Comparison of ENCODE assay signal across 9 cellular contexts in the genomic region with DNA sequence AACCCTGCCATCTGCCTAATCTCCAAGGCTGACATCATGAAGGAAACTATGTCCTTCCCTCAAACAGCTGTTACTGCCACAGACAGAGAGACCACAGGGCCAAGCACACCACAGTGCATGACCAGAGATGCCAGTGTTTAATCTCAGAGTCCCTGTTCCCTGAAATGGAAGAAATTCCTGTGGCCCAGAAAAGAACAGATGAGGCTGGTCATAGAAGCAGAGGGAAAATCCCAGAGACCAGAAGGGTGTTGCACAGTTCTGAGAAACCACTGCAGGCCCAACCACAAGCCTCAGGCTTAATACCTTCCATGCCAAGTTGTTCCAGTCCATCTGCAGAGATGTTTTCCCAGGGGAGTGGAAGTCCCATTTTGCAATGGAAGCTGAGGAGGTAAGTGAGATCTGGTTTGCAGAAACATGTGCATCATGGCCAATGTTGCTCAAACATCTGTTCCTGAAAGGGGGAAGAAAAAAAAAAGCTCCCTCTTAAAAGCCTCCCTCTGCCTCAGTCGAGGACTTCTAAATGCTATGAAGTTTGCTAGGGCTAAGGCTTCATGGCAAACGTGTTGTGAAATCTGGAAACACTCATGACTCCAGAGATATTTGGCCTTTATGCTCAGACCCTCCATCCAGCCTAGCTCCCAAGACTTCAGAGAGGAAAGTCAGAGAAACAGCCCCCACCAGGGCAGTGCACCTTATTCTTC.
DNase-seq lines count a peak whose midpoint lies in the region; ATAC-seq and TF ChIP-seq lines count a peak whose summit lies in the region.
"Had no signal": no experiment of that assay in that cellular context is flagged by ENCODE, and none has a peak within 500 bp of the region (broad histone marks: within the 10 kb centered on the region; RNA-seq: fewer than 3 reads in every experiment).

No MANE protein-coding gene starts in this region.

- H3K4me3 ChIP-seq in AG04449 (ENCODE audit: low read depth, low read length) (no peak overlapping the region), esophagus (ENCODE audit: low read depth in 1 of 2, low read length in 2 of 2) (no peak overlapping the region), mucosa of rectum (ENCODE audit: low read length in 2 of 2) (no peak overlapping the region)

- no peaks in the 10 kb centered on the region for H3K27me3 ChIP-seq in esophagus (ENCODE audit: control insufficient read depth in 1 of 2, insufficient read depth in 2 of 2, low read length in 2 of 2)
- no peaks in the 10 kb centered on the region for H3K27me3 ChIP-seq in mucosa of rectum (ENCODE audit: control insufficient read depth in 2 of 2, insufficient read depth in 2 of 2, low read length in 2 of 2)

- CTCF ChIA-PET in AG04449 (lab: Yijun Ruan, JAX), result interaction anchor here (0.6 to 9.0 kb wide), 47 partner anchors 8 to 737 kb away, joined by 3 to 83 read pairs (median 5); a partner anchor contains a TSS

- 53 to 67% methylated on average over 2 of the region's 2 CpGs for WGBS in esophagus, 2 donors

- no peak for TF ChIP-seq CTCF in AG04449 (IDR thresholded peaks at IDR 0.05; ENCODE audit: insufficient read depth, low read length, missing control alignments)

- H3K36me3 ChIP-seq in esophagus (ENCODE audit: control insufficient read depth in 2 of 2, insufficient read depth in 2 of 2, low read length in 1 of 2) (no peaks in the 10 kb centered on the region), mucosa of rectum (ENCODE audit: control insufficient read depth in 2 of 2, insufficient read depth in 2 of 2, low read length in 2 of 2) (no peaks in the 10 kb centered on the region)

- no peak for ATAC-seq in HG03108 (IDR thresholded peaks at IDR 0.05; ENCODE audit: unreplicated experiment)
- ATAC-seq in HG02763 (IDR thresholded peaks at IDR 0.05; ENCODE audit: unreplicated experiment), result no peak
- no peak for ATAC-seq in HG03342 (IDR thresholded peaks at IDR 0.05; ENCODE audit: unreplicated experiment)

- H3K27ac ChIP-seq in esophagus (ENCODE audit: low read depth in 2 of 2, low read length in 1 of 2) (peak overlapping the region; percentile 40 to 66), mucosa of rectum (ENCODE audit: low read depth in 2 of 2, low read length in 2 of 2) (peak overlapping the region; percentile 38 to 51)
- H3K27ac ChIP-seq: C4-2B had no signal

- DNase-seq in AG04449 (ENCODE audit: low read depth, low spot score) (peak; percentile 99), NCI-H446 treated with DMSO at 0.1 percent for 48 hours (lab: John Stamatoyannopoulos, UW) (peak; percentile 70), T-helper 1 cell (no peak)

- POLR2A ChIA-PET in AG04449 (lab: Yijun Ruan, JAX), result interaction anchor here (0.7 to 2.3 kb wide), 9 partner anchors 10 to 448 kb away, joined by 3 to 12 read pairs (median 3); a partner anchor contains a TSS

- H3K9me3 ChIP-seq in esophagus (ENCODE audit: control insufficient read depth in 2 of 2, insufficient read depth in 1 of 2, low read depth in 1 of 2, low read length in 1 of 2), result peaks cover 0 to 7% of the 10 kb centered on the region in 2 donors
- peaks cover 0 to 2% of the 10 kb centered on the region in 2 donors for H3K9me3 ChIP-seq in mucosa of rectum (ENCODE audit: control insufficient read depth in 2 of 2, low read length in 2 of 2)

- H3K9ac ChIP-seq in mucosa of rectum (ENCODE audit: low read depth in 1 of 2, low read length in 2 of 2), result no peak overlapping the region

- H3K4me1 ChIP-seq in esophagus (ENCODE audit: control insufficient read depth in 2 of 2, insufficient read depth in 2 of 2, low read length in 1 of 2) (peaks cover 0 to 3% of the 10 kb centered on the region in 2 donors), mucosa of rectum (ENCODE audit: control insufficient read depth in 2 of 2, insufficient read depth in 2 of 2, low read length in 2 of 2) (peaks cover 4 to 7% of the 10 kb centered on the region in 2 donors)

Comparison
In these comparisons a context has a peak if more than half of its experiments do, and no peak if none do; other contexts are left out.
1. DNase-seq: peak in AG04449 (single experiment) and NCI-H446 treated with DMSO at 0.1 percent for 48 hours (single experiment); none in T-helper 1 cell (0 of 5).